8 cellular contexts compared by ENCODE assay signal in the genomic region with DNA sequence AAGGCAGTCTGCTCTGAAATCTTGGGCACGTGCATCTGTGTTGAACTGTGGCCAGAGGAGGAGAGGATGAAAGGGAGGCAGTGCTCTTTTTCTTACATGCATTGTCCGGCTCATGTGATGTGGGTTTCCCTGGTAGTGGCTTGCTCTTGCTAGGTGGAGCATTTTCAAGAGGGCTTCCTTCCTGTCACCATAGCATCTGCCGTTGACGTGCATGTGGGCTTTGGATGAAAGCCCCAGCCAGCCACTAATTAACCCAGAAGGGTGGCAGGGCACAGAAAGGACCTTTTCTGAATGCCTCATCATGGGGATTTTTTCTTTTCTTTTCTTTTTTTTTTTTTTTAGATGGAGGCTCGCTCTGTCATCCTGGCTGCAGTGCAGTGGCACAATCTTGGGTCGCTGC.
DNase-seq lines count a peak whose midpoint lies in the region; ATAC-seq and TF ChIP-seq lines count a peak whose summit lies in the region.

No MANE protein-coding gene starts in this region.

- DNase-seq in activated CD4-positive, alpha-beta memory T cell treated with anti-CD3 and anti-CD28 coated beads, Interleukin-2, amount 10 ng/mL, durations not matched to agents 7 days and 5 days: peak; percentile 64
- DNase-seq in stimulated activated CD8-positive, alpha-beta memory T cell treated with anti-CD3 and anti-CD28 coated beads, Interleukin-12 subunit alpha, Interleukin-12 subunit beta, amount 100 ng/mL, for 4 hours (ENCODE audit: low read depth): peak; percentile 6
- no peak for DNase-seq in Calu3
- DNase-seq in left cardiac atrium: no peak
- no peak for DNase-seq in occipital lobe (lab: John Stamatoyannopoulos, UW)

- H3K27ac Mint-ChIP-seq in activated CD4-positive, alpha-beta memory T cell treated with anti-CD3 and anti-CD28 coated beads, Interleukin-2, amount 10 ng/mL, durations not matched to agents 7 days and 5 days: peak overlapping the region; percentile 45
- no peak overlapping the region for H3K27ac Mint-ChIP-seq in Calu3 (ENCODE audit: unreplicated experiment)

- ATAC-seq in GM19324 (IDR thresholded peaks at IDR 0.05; ENCODE audit: low FRiP score, unreplicated experiment) (peak; percentile 68), HG03108 (IDR thresholded peaks at IDR 0.05; ENCODE audit: unreplicated experiment) (peak; percentile 92), left cardiac atrium (no peak), HG02885 (IDR thresholded peaks at IDR 0.05; ENCODE audit: poor library complexity, unreplicated experiment) (no peak)

- TF ChIP-seq CTCF in Calu3 (IDR thresholded peaks at IDR 0.05; ENCODE audit: unreplicated experiment): no peak

- no peak overlapping the region for H3K4me3 Mint-ChIP-seq in activated CD4-positive, alpha-beta memory T cell treated with anti-CD3 and anti-CD28 coated beads, Interleukin-2, amount 10 ng/mL, durations not matched to agents 7 days and 5 days
- H3K4me3 Mint-ChIP-seq in Calu3 (ENCODE audit: low read depth, unreplicated experiment): no peak overlapping the region

- H3K36me3 Mint-ChIP-seq in activated CD4-positive, alpha-beta memory T cell treated with anti-CD3 and anti-CD28 coated beads, Interleukin-2, amount 10 ng/mL, durations not matched to agents 7 days and 5 days (ENCODE audit: low read depth): peaks cover 2% of the 10 kb centered on the region
- H3K36me3 Mint-ChIP-seq in Calu3 (ENCODE audit: insufficient read depth, unreplicated experiment): no peaks in the 10 kb centered on the region

- POLR2A ChIA-PET in activated CD4-positive, alpha-beta memory T cell treated with anti-CD3 and anti-CD28 coated beads, Interleukin-2, amount 10 ng/mL, durations not matched to agents 7 days and 5 days (lab: Charles Lee): no interaction called here

- BruUV-seq in Calu3 (replicated peaks; lab: Mats Ljungman, UMichigan): no TSS peak

- peaks cover 26% of the 10 kb centered on the region for H3K4me1 Mint-ChIP-seq in activated CD4-positive, alpha-beta memory T cell treated with anti-CD3 and anti-CD28 coated beads, Interleukin-2, amount 10 ng/mL, durations not matched to agents 7 days and 5 days
- H3K4me1 Mint-ChIP-seq in Calu3 (ENCODE audit: low read depth, unreplicated experiment): no peaks in the 10 kb centered on the region

- no peaks in the 10 kb centered on the region for H3K9me3 Mint-ChIP-seq in activated CD4-positive, alpha-beta memory T cell treated with anti-CD3 and anti-CD28 coated beads, Interleukin-2, amount 10 ng/mL, durations not matched to agents 7 days and 5 days
- H3K9me3 Mint-ChIP-seq in Calu3 (ENCODE audit: low read depth, unreplicated experiment): no peaks in the 10 kb centered on the region

- intact Hi-C loops in Calu3 (cut with micrococcal nuclease; ENCODE audit: unreplicated experiment): no loop called here
- intact Hi-C loops in left cardiac atrium (cut with DNase I): no loop called here

- H3K27me3 Mint-ChIP-seq in activated CD4-positive, alpha-beta memory T cell treated with anti-CD3 and anti-CD28 coated beads, Interleukin-2, amount 10 ng/mL, durations not matched to agents 7 days and 5 days: no peaks in the 10 kb centered on the region
- no peaks in the 10 kb centered on the region for H3K27me3 Mint-ChIP-seq in Calu3 (ENCODE audit: unreplicated experiment)

- CTCF ChIA-PET in activated CD4-positive, alpha-beta memory T cell treated with anti-CD3 and anti-CD28 coated beads, Interleukin-2, amount 10 ng/mL, durations not matched to agents 7 days and 5 days (lab: Charles Lee): no interaction called here
- CTCF ChIA-PET in Calu3 (lab: Charles Lee): no interaction called here

Comparison
In these comparisons a context has a peak if more than half of its experiments do, and no peak if none do; other contexts are left out.
1. ATAC-seq: peak in GM19324 (single experiment) and HG03108 (single experiment); none in left cardiac atrium (0 of 2) and HG02885 (single experiment).
2. DNase-seq: peak in activated CD4-positive, alpha-beta memory T cell treated with anti-CD3 and anti-CD28 coated beads, Interleukin-2, amount 10 ng/mL, durations not matched to agents 7 days and 5 days (single experiment) and stimulated activated CD8-positive, alpha-beta memory T cell treated with anti-CD3 and anti-CD28 coated beads, Interleukin-12 subunit alpha, Interleukin-12 subunit beta, amount 100 ng/mL, for 4 hours (single experiment); none in Calu3 (single experiment), left cardiac atrium (single experiment) and occipital lobe (single experiment).